ENCODE assay signal across 10 cellular contexts in the genomic region with DNA sequence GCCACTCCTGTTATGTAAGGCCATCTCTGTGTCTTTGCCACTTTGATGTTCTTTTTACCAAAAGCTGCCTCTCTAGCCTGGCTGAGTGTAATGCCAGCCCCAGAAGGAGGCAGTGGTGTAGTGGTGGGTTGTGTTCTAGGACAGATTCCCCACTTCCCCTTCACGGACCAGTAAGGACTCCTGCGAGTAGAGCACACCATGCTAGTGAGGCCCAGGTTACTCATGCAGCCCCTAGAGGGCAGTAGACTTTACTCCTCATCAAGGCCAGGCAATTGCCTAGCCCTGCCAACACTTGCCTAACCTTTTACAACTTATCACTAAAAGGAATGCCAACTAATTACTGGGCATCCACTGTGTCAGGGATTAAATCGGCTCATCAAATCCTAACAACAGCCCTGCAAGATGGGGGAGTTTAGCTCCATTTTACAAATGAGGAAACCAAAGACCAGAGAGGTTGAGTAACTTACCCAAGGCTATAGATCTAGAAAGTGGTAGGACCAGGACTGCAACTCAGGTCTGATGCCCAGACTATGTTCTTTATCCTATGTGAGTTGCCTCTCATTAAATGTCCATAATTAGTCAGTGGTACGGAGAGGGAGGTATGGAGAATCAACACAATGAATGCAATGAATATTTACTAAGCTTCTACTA.
A peak's percentile ranks its signal among the peaks of the same experiment; 100 is the strongest.
DNase-seq lines count a peak whose midpoint lies in the region; ATAC-seq, FAIRE-seq and TF ChIP-seq lines count a peak whose summit lies in the region.
"Had no signal": no experiment of that assay in that cellular context is flagged by ENCODE, and none has a peak within 500 bp of the region (broad histone marks: within the 10 kb centered on the region; RNA-seq: fewer than 3 reads in every experiment).

No MANE protein-coding gene starts in this region.

- WGBS in pancreas, 2 donors, result 42 to 50% methylated on average over 4 of the region's 4 CpGs

- H3K36me3 Mint-ChIP-seq in CD14-positive monocyte, result no peaks in the 10 kb centered on the region
- H3K36me3 Mint-ChIP-seq: IgD-negative memory B cell had no signal

- no peaks in the 10 kb centered on the region for H3K4me1 Mint-ChIP-seq in CD14-positive monocyte
- H3K4me1 Mint-ChIP-seq: IgD-negative memory B cell had no signal

- H3K27me3 Mint-ChIP-seq in CD14-positive monocyte (ENCODE audit: low read depth in 3 of 3), result peaks cover 2% of the 10 kb centered on the region in 3 donors

- H3K4me1 ChIP-seq in Panc1 (ENCODE audit: control insufficient read depth, insufficient read depth, low read length) (no peaks in the 10 kb centered on the region), pancreas (no peaks in the 10 kb centered on the region)
- H3K4me1 ChIP-seq: thyroid gland had no signal

- no peak overlapping the region for H3K4me3 Mint-ChIP-seq in CD14-positive monocyte
- H3K4me3 Mint-ChIP-seq: IgD-negative memory B cell had no signal

- no peak overlapping the region for H3K27ac ChIP-seq in Panc1 (ENCODE audit: low read length)
- no peak overlapping the region for H3K27ac ChIP-seq in pancreas
- H3K27ac ChIP-seq: thyroid gland had no signal

- ATAC-seq in GM18870 (IDR thresholded peaks at IDR 0.05; ENCODE audit: unreplicated experiment), result peak; percentile 70
- ATAC-seq in HG03135 (IDR thresholded peaks at IDR 0.05; ENCODE audit: unreplicated experiment), result peak; percentile 83
- peak; percentile 89 for ATAC-seq in Panc1
- peak; percentile 69 to 93 (median 82) for ATAC-seq in pancreas

- CTCF ChIA-PET in Panc1 (lab: Charles Lee), result no interaction called here

- in situ Hi-C loops in Panc1 (cut with HindIII; ENCODE audit: low pct_unique_long_range_greater_than_20kb, low sequenced_read_pairs), result no loop called here

- H3K27me3 ChIP-seq in Panc1 (ENCODE audit: control insufficient read depth, insufficient read depth, low read length), result no peaks in the 10 kb centered on the region; the same call in 1 of the 2 replicates
- H3K27me3 ChIP-seq in pancreas, result no peaks in the 10 kb centered on the region
- H3K27me3 ChIP-seq: thyroid gland had no signal

- no peak for FAIRE-seq in pancreas (lab: Jason Lieb, UNC)

- DNase-seq in CD14-positive monocyte (ENCODE audit: low spot score), result peak; percentile 55
- peak; percentile 12 for DNase-seq in Panc1 (ENCODE audit: low read depth, low spot score)
- DNase-seq in dermis microvascular lymphatic vessel endothelial cell (ENCODE audit: low read depth in 2 of 2), result peak; percentile 6 to 37
- DNase-seq in pancreas, result peak in 4 of 6 donors; percentile 15 to 35 (median 26)
- DNase-seq in DMS79 (lab: John Stamatoyannopoulos, UW), result no peak
- no peak for DNase-seq in globus pallidus (ENCODE audit: low spot score)

- POLR2A ChIA-PET in Panc1 (lab: Charles Lee), result no interaction called here

- no peaks in the 10 kb centered on the region for H3K9me3 Mint-ChIP-seq in CD14-positive monocyte
- H3K9me3 Mint-ChIP-seq: IgD-negative memory B cell had no signal

- TF ChIP-seq CTCF in CD14-positive monocyte (IDR thresholded peaks at IDR 0.05) (peak; percentile 88), Panc1 (IDR thresholded peaks at IDR 0.05) (peak; percentile 69), pancreas (IDR thresholded peaks at IDR 0.05) (peak in 3 of 4 donors; percentile 26 to 41 (median 35))

- no peaks in the 10 kb centered on the region for H3K36me3 ChIP-seq in Panc1 (ENCODE audit: control insufficient read depth, insufficient read depth, low read length)
- no peaks in the 10 kb centered on the region for H3K36me3 ChIP-seq in pancreas
- H3K36me3 ChIP-seq: thyroid gland had no signal

- no peaks in the 10 kb centered on the region for H3K9me3 ChIP-seq in Panc1 (ENCODE audit: control insufficient read depth, insufficient read depth, low read depth, low read length)
- no peaks in the 10 kb centered on the region for H3K9me3 ChIP-seq in pancreas
- H3K9me3 ChIP-seq: thyroid gland had no signal

- H3K27ac Mint-ChIP-seq in CD14-positive monocyte, result no peak overlapping the region
- H3K27ac Mint-ChIP-seq: IgD-negative memory B cell had no signal

- H3K4me3 ChIP-seq in Panc1 (ENCODE audit: low read depth in 2 of 2, low read length in 2 of 2), result no peak overlapping the region
- H3K4me3 ChIP-seq in pancreas, result no peak overlapping the region
- H3K4me3 ChIP-seq: thyroid gland had no signal

- intact Hi-C loops in CD14-positive monocyte (cut with micrococcal nuclease) (no loop called here), Panc1 (cut with micrococcal nuclease; ENCODE audit: unreplicated experiment) (no loop called here), pancreas (cut with DNase I) (no loop called here)

- BruUV-seq in Panc1 (replicated peaks; lab: Mats Ljungman, UMichigan), result no TSS peak

Comparison
In these comparisons a context has a peak if more than half of its experiments do, and no peak if none do; other contexts are left out.
1. DNase-seq: peak in CD14-positive monocyte (single experiment), Panc1 (single experiment), dermis microvascular lymphatic vessel endothelial cell (2 of 2) and pancreas (4 of 6); none in DMS79 (single experiment) and globus pallidus (single experiment).
2. CTCF ChIP-seq: peak in every context shown above with its lines; median percentile 88 in CD14-positive monocyte; 69 in Panc1; 35 in pancreas.
3. Peak in every context shown above with its lines, with median percentiles within 50 percentile points of each other: ATAC-seq.